1 cellular context compared by ENCODE assay signal in genomic region chr9:691825-692363, GRCh38.
TF ChIP-seq lines count a peak whose summit lies in the region.

No MANE protein-coding gene starts in this region.

TF ChIP-seq in WTC11, 78 proteins besides CTCF, POLR2A, EP300 and RAD21 (continued from another document):
- no peak for TF ChIP-seq E2F4 (CRISPR knock-in tag; IDR thresholded peaks at IDR 0.05; ENCODE audit: borderline replicate concordance, low read depth)
